ENCODE assay signal across 1 cellular context in genomic region chr17:1347681-1348318, GRCh38.
TF ChIP-seq lines count a peak whose summit lies in the region.

No MANE protein-coding gene starts in this region.

TF ChIP-seq in HepG2, 621 proteins besides CTCF, POLR2A, EP300 and RAD21 (continued from another document):
- no peak for TF ChIP-seq MED8 (CRISPR knock-in tag; IDR thresholded peaks at IDR 0.05; ENCODE audit: insufficient replicate concordance)
- no peak for TF ChIP-seq ZNF432 (CRISPR knock-in tag; IDR thresholded peaks at IDR 0.05; ENCODE audit: borderline replicate concordance)
- no peak for TF ChIP-seq CHD2 (IDR thresholded peaks at IDR 0.05; ENCODE audit: low read depth, low read length)
- no peak for TF ChIP-seq ZNF292 (CRISPR knock-in tag; IDR thresholded peaks at IDR 0.05; ENCODE audit: borderline replicate concordance, low read depth)
- peak; percentile 48 to 58; a peak in 1 of 4 replicates for TF ChIP-seq MAFK (conservative IDR thresholded peaks at IDR 0.05 in 1 of 2, IDR thresholded peaks at IDR 0.05 in 1 of 2; ENCODE audit: low read length in 2 of 2)
- peak; percentile 48; the same call in 1 of the 2 replicates for TF ChIP-seq MAFF (IDR thresholded peaks at IDR 0.05; ENCODE audit: low read depth, low read length)
- TF ChIP-seq, protein P1, sequence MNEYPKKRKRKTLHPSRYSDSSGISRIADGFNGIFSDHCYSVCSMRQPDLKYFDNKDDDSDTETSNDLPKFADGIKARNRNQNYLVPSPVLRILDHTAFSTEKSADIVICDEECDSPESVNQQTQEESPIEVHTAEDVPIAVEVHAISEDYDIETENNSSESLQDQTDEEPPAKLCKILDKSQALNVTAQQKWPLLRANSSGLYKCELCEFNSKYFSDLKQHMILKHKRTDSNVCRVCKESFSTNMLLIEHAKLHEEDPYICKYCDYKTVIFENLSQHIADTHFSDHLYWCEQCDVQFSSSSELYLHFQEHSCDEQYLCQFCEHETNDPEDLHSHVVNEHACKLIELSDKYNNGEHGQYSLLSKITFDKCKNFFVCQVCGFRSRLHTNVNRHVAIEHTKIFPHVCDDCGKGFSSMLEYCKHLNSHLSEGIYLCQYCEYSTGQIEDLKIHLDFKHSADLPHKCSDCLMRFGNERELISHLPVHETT (CRISPR knock-in tag; conservative IDR thresholded peaks at IDR 0.05): no peak
- no peak for TF ChIP-seq ZNF20 (CRISPR knock-in tag; IDR thresholded peaks at IDR 0.05)
- peak; percentile 77 for TF ChIP-seq RBM22 (optimal IDR thresholded peaks at IDR 0.05; ENCODE audit: low read length)
- no peak for TF ChIP-seq CSRNP1 (CRISPR knock-in tag; IDR thresholded peaks at IDR 0.05)
- peak; percentile 58; the same call in 1 of the 2 replicates for TF ChIP-seq SOX5 (CRISPR knock-in tag; IDR thresholded peaks at IDR 0.05; ENCODE audit: borderline replicate concordance)
- TF ChIP-seq SMAD1 (CRISPR knock-in tag; IDR thresholded peaks at IDR 0.05; ENCODE audit: borderline replicate concordance, low read depth): no peak
TF ChIP-seq in HepG2: peak in this region for 7.
